Comparison of ENCODE assay signal across 8 cellular contexts in the genomic region with DNA sequence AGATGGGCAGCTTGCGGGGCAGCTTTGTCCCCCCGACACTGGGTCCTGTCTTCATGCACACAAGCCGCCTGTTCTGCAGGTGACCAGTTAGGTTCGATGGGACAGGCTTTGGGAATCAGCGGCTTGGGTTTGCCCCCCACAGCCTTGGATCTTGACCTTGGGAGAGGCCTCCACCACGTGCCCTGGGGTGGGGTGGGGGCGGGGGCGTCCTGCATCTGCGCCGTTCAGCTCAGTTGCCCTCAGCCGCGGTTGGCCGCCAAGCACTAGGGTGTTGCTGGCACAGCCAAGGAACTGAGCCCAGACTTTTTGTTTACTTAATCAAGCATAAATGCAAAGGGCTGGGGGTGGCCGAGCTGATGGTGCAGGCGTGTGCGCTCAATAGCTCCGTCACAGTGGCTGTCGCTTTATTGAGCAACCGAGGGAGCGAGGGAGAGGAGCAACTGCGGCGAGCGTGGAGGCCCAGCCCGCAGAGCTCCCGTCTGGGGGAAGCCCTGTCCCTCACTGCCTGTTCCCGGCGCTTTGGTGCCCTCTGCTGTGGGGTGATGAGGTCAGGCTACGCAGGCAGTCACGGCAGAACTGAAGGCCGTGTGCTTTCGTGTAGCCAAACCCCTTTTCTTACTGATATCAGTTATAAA. TPM values are rescaled to one million over a fixed set of nuclear protein-coding genes. Genes with fewer than 3 reads are reported as not detected.
A peak's percentile ranks its signal among the peaks of the same experiment; 100 is the strongest.
DNase-seq lines count a peak whose midpoint lies in the region; ATAC-seq and TF ChIP-seq lines count a peak whose summit lies in the region.

No MANE protein-coding gene starts in this region.

- TF ChIP-seq CTCF in AG04449 (IDR thresholded peaks at IDR 0.05; ENCODE audit: insufficient read depth, low read length, missing control alignments) (peak; percentile 85), activated B cell treated with CpG ODN at 0.5 μM for 24 hours (IDR thresholded peaks at IDR 0.05) (peak; percentile 4), mammary epithelial cell (conservative IDR thresholded peaks at IDR 0.05 in 1 of 2, IDR thresholded peaks at IDR 0.05 in 1 of 2; ENCODE audit: extremely low read depth in 1 of 2, insufficient read depth in 1 of 2, low read depth in 1 of 2, low read length in 2 of 2) (peak; percentile 62 to 82)

- no peaks in the 10 kb centered on the region for H3K36me3 ChIP-seq in mammary epithelial cell (ENCODE audit: insufficient read depth, low read length)

- CTCF ChIA-PET in AG04449 (lab: Yijun Ruan, JAX) (interaction anchor here (0.6 to 5.4 kb wide), 75 partner anchors 9 to 1077 kb away, joined by 3 to 222 read pairs (median 5); a partner anchor contains a TSS), activated B cell treated with CpG ODN at 0.5 μM for 24 hours (lab: Charles Lee) (interaction anchor here (0.6 to 3.1 kb wide), 37 partner anchors 9 to 1075 kb away, joined by 3 to 50 read pairs (median 4); a partner anchor contains a TSS), mammary epithelial cell (lab: Charles Lee; ENCODE audit: low non-redundant PET) (interaction anchor here (0.5 to 0.8 kb wide), 4 partner anchors 47 to 1516 kb away, joined by 3 to 6 read pairs (median 4); no protein-coding TSS in a partner anchor)

- H3K27me3 Mint-ChIP-seq in activated B cell treated with CpG ODN at 0.5 μM for 24 hours: peaks cover 19% of the 10 kb centered on the region

- H3K4me3 ChIP-seq in AG04449 (ENCODE audit: low read depth, low read length) (no peak overlapping the region), mammary epithelial cell (replicated peaks in 1 of 3; ENCODE audit: insufficient read depth in 1 of 3, low read depth in 2 of 3, low read length in 3 of 3) (no peak overlapping the region)

- peak overlapping the region; percentile 61 for H2AFZ ChIP-seq in mammary epithelial cell (ENCODE audit: low read depth, low read length)

- peaks cover under 1% of the 10 kb centered on the region for H3K9me3 Mint-ChIP-seq in activated B cell treated with CpG ODN at 0.5 μM for 24 hours

- no peaks in the 10 kb centered on the region for H3K9me3 ChIP-seq in mammary epithelial cell (replicated peaks; ENCODE audit: insufficient read depth, low read length)

- intact Hi-C loops in activated B cell treated with CpG ODN at 0.5 μM for 24 hours (cut with micrococcal nuclease): loop anchor here (1.0 to 2.0 kb wide), 3 partner anchors 66 to 235 kb away; no protein-coding TSS in a partner anchor
- intact Hi-C loops in mammary epithelial cell (cut with micrococcal nuclease): loop anchor here (1.0 to 5.0 kb wide), 8 partner anchors 48 to 1073 kb away; a partner anchor contains a TSS

- H3K9ac ChIP-seq in mammary epithelial cell (ENCODE audit: insufficient read depth, low read length): no peak overlapping the region

- H3K27ac Mint-ChIP-seq in activated B cell treated with CpG ODN at 0.5 μM for 24 hours: peak overlapping the region; percentile 69

- no peaks in the 10 kb centered on the region for H3K79me2 ChIP-seq in mammary epithelial cell (ENCODE audit: insufficient read depth, low read length)

- H3K4me1 Mint-ChIP-seq in activated B cell treated with CpG ODN at 0.5 μM for 24 hours: peaks cover 24% of the 10 kb centered on the region

- BruUV-seq in mammary epithelial cell (replicated peaks; lab: Mats Ljungman, UMichigan): no TSS peak

- in situ Hi-C loops in mammary epithelial cell (cut with MboI; ENCODE audit: low sequenced_read_pairs in 2 of 2): loop anchor here (10.0 to 25.0 kb wide), 2 partner anchors 221 to 224 kb away; no protein-coding TSS in a partner anchor

- H4K20me1 ChIP-seq in mammary epithelial cell (ENCODE audit: insufficient read depth, low read length): no peaks in the 10 kb centered on the region

- peak overlapping the region; percentile 84 for H3K4me3 Mint-ChIP-seq in activated B cell treated with CpG ODN at 0.5 μM for 24 hours

- dilution Hi-C loops in mammary epithelial cell (cut with HindIII; ENCODE audit: low sequenced_read_pairs): no loop called here

- H3K27ac ChIP-seq in mammary epithelial cell (ENCODE audit: insufficient read depth, low read depth, low read length): no peak overlapping the region

- 13% methylated on average over 14 of the region's 31 CpGs for WGBS in mammary epithelial cell (ENCODE audit: low coverage, missing lambda C conversion rate)

- DNase-seq in AG04449 (ENCODE audit: low read depth, low spot score) (peak; percentile 7), NCI-H226 (peak; percentile 72), activated B cell treated with CpG ODN at 0.5 μM for 24 hours (peak; percentile 69), mammary epithelial cell (peak; percentile 69), islet precursor cell (peak; percentile 89), cortex of kidney (lab: John Stamatoyannopoulos, UW) (no peak)
- DNase-seq in stimulated activated CD4-positive, alpha-beta T cell treated with anti-CD3 and anti-CD28 coated beads, Interleukin-1b, Interleukin-23, amount 100 ng/mL, for 48 hours: peak; percentile 86

- POLR2A ChIA-PET in AG04449 (lab: Yijun Ruan, JAX): no interaction called here
- POLR2A ChIA-PET in activated B cell treated with CpG ODN at 0.5 μM for 24 hours (lab: Charles Lee): interaction anchor here (0.7 to 2.3 kb wide), 9 partner anchors 16 to 319 kb away, joined by 3 to 7 read pairs (median 4); a partner anchor contains a TSS

- no peaks in the 10 kb centered on the region for H3K36me3 Mint-ChIP-seq in activated B cell treated with CpG ODN at 0.5 μM for 24 hours (ENCODE audit: low read depth)

- H3K27me3 ChIP-seq in mammary epithelial cell (ENCODE audit: insufficient read depth, low read length): peaks cover 3% of the 10 kb centered on the region

- ATAC-seq in GM19463 (IDR thresholded peaks at IDR 0.05; ENCODE audit: unreplicated experiment): peak; percentile 53
- peak; percentile 90 for ATAC-seq in activated B cell treated with CpG ODN at 0.5 μM for 24 hours (ENCODE audit: low read depth)

- peak overlapping the region; percentile 63 for H3K4me2 ChIP-seq in mammary epithelial cell (ENCODE audit: insufficient read depth, low read depth, low read length)

- H3K4me1 ChIP-seq in mammary epithelial cell (ENCODE audit: insufficient read depth, low read length): peaks cover 8% of the 10 kb centered on the region

RNA-seq across cellular contexts. Expression of a gene that starts 33.9 kb away (rescaled TPM):
- total RNA-seq in activated B cell treated with CpG ODN at 0.5 μM for 24 hours: not detected in 2 replicates
- not detected for total RNA-seq in mammary epithelial cell
- polyA plus RNA-seq in mammary epithelial cell: not detected
- not detected for polyA minus RNA-seq in mammary epithelial cell

Comparison
In these comparisons a context has a peak if more than half of its experiments do, and no peak if none do; other contexts are left out.
1. CTCF ChIP-seq: peak in every context shown above with its lines; median percentile 85 in AG04449; 72 in mammary epithelial cell; 4 in activated B cell treated with CpG ODN at 0.5 μM for 24 hours.